12 cellular contexts compared by ENCODE assay signal in the genomic region with DNA sequence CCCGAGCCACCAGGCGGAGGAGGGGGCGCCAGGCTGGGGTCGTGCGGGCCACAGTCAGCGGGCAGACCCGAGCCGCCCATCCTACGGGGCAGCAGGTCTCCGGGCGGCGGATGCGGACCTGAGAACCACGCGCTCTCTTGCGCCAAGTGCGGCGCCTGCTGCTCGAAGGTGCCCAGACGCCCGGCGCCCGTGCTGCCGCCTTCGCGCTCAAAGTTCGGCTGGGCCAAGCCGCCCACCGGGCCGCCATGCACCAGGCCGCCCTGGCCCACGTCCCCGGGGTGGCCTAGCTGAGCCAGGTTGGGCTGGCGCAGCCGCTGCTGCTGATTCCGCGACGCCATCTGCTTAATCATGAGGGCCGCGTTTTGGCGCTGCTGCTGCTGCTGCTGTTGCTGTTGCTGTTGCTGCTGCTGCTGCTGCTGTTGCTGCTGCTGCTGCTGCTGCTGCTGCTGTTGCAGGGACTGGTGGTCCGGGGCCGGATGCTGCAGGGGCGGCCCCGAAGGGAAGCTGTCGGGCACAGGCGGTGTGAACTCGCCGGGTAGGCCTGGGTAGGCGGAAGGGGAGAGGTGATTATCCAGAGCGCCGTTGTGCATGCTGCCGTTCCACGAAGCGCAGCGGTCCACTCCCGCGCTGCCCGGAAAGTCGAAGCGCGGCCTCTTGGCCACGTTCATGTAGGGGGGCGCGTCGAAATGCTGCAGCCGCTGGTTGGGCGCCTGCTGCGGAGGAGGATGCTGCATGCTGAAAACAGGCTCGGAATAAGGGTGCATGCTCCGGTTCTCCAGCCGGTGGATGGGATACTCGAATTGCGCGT. TPM values are rescaled to one million over a fixed set of nuclear protein-coding genes. Genes with fewer than 3 reads are reported as not detected.
DNase-seq lines count a peak whose midpoint lies in the region; ATAC-seq and TF ChIP-seq lines count a peak whose summit lies in the region.
"Had no signal": no experiment of that assay in that cellular context is flagged by ENCODE, and none has a peak within 500 bp of the region (broad histone marks: within the 10 kb centered on the region; RNA-seq: fewer than 3 reads in every experiment).

No MANE protein-coding gene starts in this region.

- peaks cover 2% of the 10 kb centered on the region for H3K27me3 Mint-ChIP-seq in activated naive CD4-positive, alpha-beta T cell treated with anti-CD3 and anti-CD28 coated beads, Interleukin-2, amount 50 U/mL, for 24 hours
- peaks cover 58% of the 10 kb centered on the region for H3K27me3 Mint-ChIP-seq in mesothelial cell of epicardium (ENCODE audit: low read depth)
- H3K27me3 Mint-ChIP-seq in activated T-helper 17 cell treated with anti-CD3 and anti-CD28 coated beads, Interleukin-2, amount 50 U/mL, for 72 hours = no peaks in the 10 kb centered on the region
- H3K27me3 Mint-ChIP-seq in activated naive CD8-positive, alpha-beta T cell treated with anti-CD3 and anti-CD28 coated beads for 36 hours = peaks cover 17% of the 10 kb centered on the region

- H3K27ac ChIP-seq in dorsolateral prefrontal cortex (peak overlapping the region in 31 of 59 donors; percentile 6 to 90 (median 70)), vagina (peak overlapping the region; percentile 86)

- no peak for TF ChIP-seq CTCF in dorsolateral prefrontal cortex (IDR thresholded peaks at IDR 0.05 in 54 of 56, conservative IDR thresholded peaks at IDR 0.05 in 2 of 56; ENCODE audit: low read depth in 1 of 56, partially characterized antibody in 56 of 56)
- no peak for TF ChIP-seq CTCF in mesothelial cell of epicardium (IDR thresholded peaks at IDR 0.05; ENCODE audit: unreplicated experiment)
- no peak for TF ChIP-seq CTCF in vagina (IDR thresholded peaks at IDR 0.05)

- no peaks in the 10 kb centered on the region for H3K36me3 Mint-ChIP-seq in activated naive CD4-positive, alpha-beta T cell treated with anti-CD3 and anti-CD28 coated beads, Interleukin-2, amount 50 U/mL, for 24 hours
- peaks cover 17% of the 10 kb centered on the region for H3K36me3 Mint-ChIP-seq in mesothelial cell of epicardium
- no peaks in the 10 kb centered on the region for H3K36me3 Mint-ChIP-seq in activated T-helper 17 cell treated with anti-CD3 and anti-CD28 coated beads, Interleukin-2, amount 50 U/mL, for 72 hours (ENCODE audit: low read depth)
- no peaks in the 10 kb centered on the region for H3K36me3 Mint-ChIP-seq in activated naive CD8-positive, alpha-beta T cell treated with anti-CD3 and anti-CD28 coated beads for 36 hours

- TF ChIP-seq POLR2A in vagina (IDR thresholded peaks at IDR 0.05) = no peak

- H3K4me3 Mint-ChIP-seq in activated naive CD4-positive, alpha-beta T cell treated with anti-CD3 and anti-CD28 coated beads, Interleukin-2, amount 50 U/mL, for 24 hours = peak overlapping the region; percentile 30
- peak overlapping the region; percentile 77 for H3K4me3 Mint-ChIP-seq in mesothelial cell of epicardium
- H3K4me3 Mint-ChIP-seq in activated T-helper 17 cell treated with anti-CD3 and anti-CD28 coated beads, Interleukin-2, amount 50 U/mL, for 72 hours = no peak overlapping the region
- H3K4me3 Mint-ChIP-seq in activated naive CD8-positive, alpha-beta T cell treated with anti-CD3 and anti-CD28 coated beads for 36 hours = no peak overlapping the region

- H3K9me3 Mint-ChIP-seq in activated naive CD4-positive, alpha-beta T cell treated with anti-CD3 and anti-CD28 coated beads, Interleukin-2, amount 50 U/mL, for 24 hours = no peaks in the 10 kb centered on the region
- no peaks in the 10 kb centered on the region for H3K9me3 Mint-ChIP-seq in mesothelial cell of epicardium
- H3K9me3 Mint-ChIP-seq in activated T-helper 17 cell treated with anti-CD3 and anti-CD28 coated beads, Interleukin-2, amount 50 U/mL, for 72 hours = no peaks in the 10 kb centered on the region
- no peaks in the 10 kb centered on the region for H3K9me3 Mint-ChIP-seq in activated naive CD8-positive, alpha-beta T cell treated with anti-CD3 and anti-CD28 coated beads for 36 hours
- H3K9me3 Mint-ChIP-seq: stimulated activated naive CD8-positive, alpha-beta T cell treated with anti-CD3 and anti-CD28 coated beads, Interleukin-15, amount 100 ng/mL, for 72 hours had no signal

- H3K4me1 Mint-ChIP-seq in activated naive CD4-positive, alpha-beta T cell treated with anti-CD3 and anti-CD28 coated beads, Interleukin-2, amount 50 U/mL, for 24 hours = peaks cover 10% of the 10 kb centered on the region
- H3K4me1 Mint-ChIP-seq in mesothelial cell of epicardium = peaks cover 50% of the 10 kb centered on the region
- H3K4me1 Mint-ChIP-seq in activated T-helper 17 cell treated with anti-CD3 and anti-CD28 coated beads, Interleukin-2, amount 50 U/mL, for 72 hours = peaks cover 6% of the 10 kb centered on the region
- H3K4me1 Mint-ChIP-seq in activated naive CD8-positive, alpha-beta T cell treated with anti-CD3 and anti-CD28 coated beads for 36 hours = peaks cover 7% of the 10 kb centered on the region

- no peak overlapping the region for H3K27ac Mint-ChIP-seq in activated naive CD4-positive, alpha-beta T cell treated with anti-CD3 and anti-CD28 coated beads, Interleukin-2, amount 50 U/mL, for 24 hours
- no peak overlapping the region for H3K27ac Mint-ChIP-seq in mesothelial cell of epicardium
- no peak overlapping the region for H3K27ac Mint-ChIP-seq in activated T-helper 17 cell treated with anti-CD3 and anti-CD28 coated beads, Interleukin-2, amount 50 U/mL, for 72 hours
- H3K27ac Mint-ChIP-seq in activated naive CD8-positive, alpha-beta T cell treated with anti-CD3 and anti-CD28 coated beads for 36 hours = no peak overlapping the region
- H3K27ac Mint-ChIP-seq: stimulated activated naive CD8-positive, alpha-beta T cell treated with anti-CD3 and anti-CD28 coated beads, Interleukin-15, amount 100 ng/mL, for 72 hours had no signal

- intact Hi-C loops in dorsolateral prefrontal cortex (cut with DNase I) = no loop called here
- intact Hi-C loops in vagina (cut with DNase I) = loop anchor here (10.0 kb wide), 1 partner anchor 134 kb away; no protein-coding TSS in a partner anchor

- H3K9me3 ChIP-seq in vagina = no peaks in the 10 kb centered on the region
- H3K9me3 ChIP-seq: mucosa of descending colon had no signal

- H3K4me1 ChIP-seq in vagina = peaks cover 57% of the 10 kb centered on the region

- ATAC-seq in activated T-helper 17 cell treated with anti-CD3 and anti-CD28 coated beads, Interleukin-2, amount 50 U/mL, for 72 hours (replicated peaks) = no peak
- ATAC-seq: mucosa of descending colon; stimulated activated naive CD8-positive, alpha-beta T cell treated with anti-CD3 and anti-CD28 coated beads, Interleukin-15, amount 100 ng/mL, for 72 hours had no signal

- no peaks in the 10 kb centered on the region for H3K36me3 ChIP-seq in vagina

- no peak for DNase-seq in activated naive CD4-positive, alpha-beta T cell (lab: John Stamatoyannopoulos, UW)
- DNase-seq in dorsolateral prefrontal cortex (no peak), mesothelial cell of epicardium (ENCODE audit: low spot score in 2 of 2, unreplicated experiment in 2 of 2) (peak in 1 of 2 experiments; percentile 48), vagina (ENCODE audit: extremely low spot score in 2 of 2) (no peak), H4 (ENCODE audit: low spot score) (no peak)
- DNase-seq in activated naive CD8-positive, alpha-beta T cell treated with anti-CD3 and anti-CD28 coated beads for 36 hours = no peak
- DNase-seq: mucosa of descending colon; NCI-H526 treated with DMSO at 0.1 percent for 48 hours; stimulated activated CD4-positive, alpha-beta T cell treated with anti-CD3 and anti-CD28 coated beads, Interleukin-15, amount 100 ng/mL, for 24 hours; stimulated activated naive CD8-positive, alpha-beta T cell treated with anti-CD3 and anti-CD28 coated beads, Interleukin-15, amount 100 ng/mL, for 72 hours had no signal

- peaks cover 0 to 44% (median 14%) of the 10 kb centered on the region in 45 donors for H3K27me3 ChIP-seq in dorsolateral prefrontal cortex
- H3K27me3 ChIP-seq in vagina = no peaks in the 10 kb centered on the region

- peak overlapping the region in 41 of 59 donors; percentile 4 to 89 (median 76) for H3K4me3 ChIP-seq in dorsolateral prefrontal cortex
- peak overlapping the region; percentile 55 to 72 for H3K4me3 ChIP-seq in vagina
- H3K4me3 ChIP-seq: mucosa of descending colon had no signal

RNA-seq across cellular contexts. Expression of a gene that starts 2.8 kb away (rescaled TPM):
- total RNA-seq in dorsolateral prefrontal cortex = 10 to 100 TPM in 16 of 120 experiments, 1 to 10 TPM in 104; 3.8 to 12.4 (median 7.5) TPM
- 46.3 to 49.6 TPM (median 47.8 TPM) in 3 replicates for total RNA-seq in mesothelial cell of epicardium
- total RNA-seq in vagina = 6.1 TPM
- under 1 TPM; 0.13 TPM for total RNA-seq in activated T-helper 17 cell treated with anti-CD3 and anti-CD28 coated beads, Interleukin-2, amount 50 U/mL, for 72 hours
- under 1 TPM; 0.06 TPM for total RNA-seq in activated naive CD8-positive, alpha-beta T cell treated with anti-CD3 and anti-CD28 coated beads for 36 hours
- 0.68 and 0.79 TPM in 2 replicates for total RNA-seq in H4 (2014; rRNA removed; shearing (Covaris generic))

Comparison
In these comparisons a context has a peak if more than half of its experiments do, and no peak if none do; other contexts are left out.
1. H3K4me3 Mint-ChIP-seq: peak in activated naive CD4-positive, alpha-beta T cell treated with anti-CD3 and anti-CD28 coated beads, Interleukin-2, amount 50 U/mL, for 24 hours (single experiment) and mesothelial cell of epicardium (single experiment); none in activated T-helper 17 cell treated with anti-CD3 and anti-CD28 coated beads, Interleukin-2, amount 50 U/mL, for 72 hours (single experiment) and activated naive CD8-positive, alpha-beta T cell treated with anti-CD3 and anti-CD28 coated beads for 36 hours (single experiment).